Comparison of ENCODE assay signal across 19 cellular contexts in the genomic region with DNA sequence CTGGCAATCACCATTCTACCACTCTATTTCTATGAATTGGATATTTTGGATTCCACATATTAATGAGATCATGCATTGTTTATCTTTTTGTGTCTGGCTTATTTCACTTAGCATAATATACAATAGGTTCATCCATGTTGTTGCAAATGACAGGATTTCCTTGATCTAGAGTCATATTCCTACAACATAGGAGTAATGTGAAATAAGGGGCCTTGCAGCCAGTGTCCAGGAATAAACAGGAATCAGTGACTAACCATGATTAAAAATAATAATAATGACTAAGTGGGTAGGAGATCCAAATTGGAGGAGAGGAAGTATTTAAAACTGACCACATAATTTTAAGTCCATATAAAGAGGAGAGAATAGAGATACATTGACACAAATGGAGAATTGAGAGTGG. TPM values are rescaled to one million over a fixed set of nuclear protein-coding genes. Genes with fewer than 3 reads are reported as not detected.
"Had no signal": no experiment of that assay in that cellular context is flagged by ENCODE, and none has a peak within 500 bp of the region (broad histone marks: within the 10 kb centered on the region; RNA-seq: fewer than 3 reads in every experiment).

No MANE protein-coding gene starts in this region.

- H3K9me3 ChIP-seq: ascending aorta, esophagus muscularis mucosa, sigmoid colon, spleen, thyroid gland had no signal

- H3K36me3 ChIP-seq: ascending aorta, esophagus muscularis mucosa, sigmoid colon, spleen, thyroid gland had no signal

- H3K27ac ChIP-seq: ascending aorta, esophagus muscularis mucosa, foreskin keratinocyte, parathyroid adenoma, sigmoid colon, spleen, thyroid gland had no signal

- H3K4me3 ChIP-seq: ascending aorta, esophagus muscularis mucosa, lung, sigmoid colon, spleen, thyroid gland had no signal

- FAIRE-seq: keratinocyte had no signal

- H3K27me3 ChIP-seq: ascending aorta, esophagus muscularis mucosa, foreskin keratinocyte, sigmoid colon, spleen, thyroid gland had no signal

- DNase-seq: activated CD4-positive, alpha-beta T cell treated with anti-CD3 and anti-CD28 coated beads, Interleukin-2, amount 10 ng/mL, durations not matched to agents 7 days and 5 days; activated CD8-positive, alpha-beta memory T cell treated with anti-CD3 and anti-CD28 coated beads, Interleukin-2, amount 50 U/mL, for 4 hours; activated effector memory CD4-positive, alpha-beta T cell treated with anti-CD3 and anti-CD28 coated beads, Interleukin-2, amount 50 U/mL, for 16 hours; activated naive CD4-positive, alpha-beta T cell treated with anti-CD3 and anti-CD28 coated beads, Interleukin-2, amount 50 U/mL, for 16 hours; activated T-cell treated with anti-CD3 and anti-CD28 coated beads, Interleukin-2, amount 50 U/mL, for 48 hours; cerebellar nuclear complex; effector CD8-positive, alpha-beta T cell; foreskin keratinocyte; hypothalamus; midbrain; sigmoid colon; spleen; stimulated activated naive B cell treated with anti-CD40 and anti-IgM and Interleukin-4, amounts not matched to agents 10 μg/mL and 1 μg/mL and 100 μg/mL, for 72 hours; thyroid gland had no signal

RNA-seq across cellular contexts. Expression of a gene that starts 49.9 kb away (rescaled TPM):
- total RNA-seq: ascending aorta had no signal
